18 cellular contexts compared by ENCODE assay signal in the genomic region with DNA sequence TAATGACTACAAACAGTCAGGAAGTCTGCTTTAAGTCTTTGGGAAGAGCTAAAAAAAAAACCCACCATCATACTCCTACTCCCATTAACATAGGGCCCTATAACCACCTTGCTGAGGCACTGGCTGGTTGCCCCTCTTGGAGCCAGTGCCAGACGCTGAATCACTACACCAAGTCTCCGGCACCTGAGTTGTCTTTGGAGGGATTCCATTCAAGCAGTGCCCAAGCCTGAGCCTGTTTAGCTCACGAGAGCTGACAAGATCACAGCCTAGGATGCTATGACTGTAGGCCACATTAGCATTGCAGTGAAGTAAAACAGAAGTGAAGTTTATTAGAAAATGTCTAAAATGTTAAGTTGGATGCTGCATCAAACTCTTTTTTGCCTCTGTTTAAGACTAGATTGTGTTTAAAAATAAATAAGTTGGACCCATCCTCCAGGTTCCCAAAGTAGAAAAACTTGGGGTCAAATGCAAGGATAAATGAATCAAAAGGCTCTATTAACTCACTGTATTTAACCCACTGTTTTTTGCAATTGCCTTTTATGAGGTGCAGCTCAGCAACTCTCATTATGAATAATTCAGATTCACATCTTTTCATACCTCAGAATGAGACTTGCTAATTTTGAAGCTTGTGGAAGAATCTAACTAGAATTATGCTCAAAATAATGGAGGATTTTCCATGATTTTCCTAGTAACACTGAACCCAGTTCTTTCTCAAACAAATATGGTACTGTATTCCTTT.
DNase-seq lines count a peak whose midpoint lies in the region; ATAC-seq, FAIRE-seq and TF ChIP-seq lines count a peak whose summit lies in the region.
"Had no signal": no experiment of that assay in that cellular context is flagged by ENCODE, and none has a peak within 500 bp of the region (broad histone marks: within the 10 kb centered on the region; RNA-seq: fewer than 3 reads in every experiment).

No MANE protein-coding gene starts in this region.

- ATAC-seq in activated T-cell treated with anti-CD3 and anti-CD28 coated beads, Interleukin-2, amount 50 U/mL, for 72 hours (replicated peaks in 1 of 2) = peak; percentile 62 to 65
- peak; percentile 45 for ATAC-seq in stimulated activated naive CD8-positive, alpha-beta T cell treated with anti-CD3 and anti-CD28 coated beads, Interleukin-15, Interleukin-2, amounts not matched to agents 100 U/mL and 50 U/mL, for 24 hours
- ATAC-seq: left lung had no signal

- H3K36me3 Mint-ChIP-seq in activated T-cell treated with anti-CD3 and anti-CD28 coated beads, Interleukin-2, amount 50 U/mL, for 72 hours (ENCODE audit: insufficient read depth in 2 of 2) = peaks cover 5 to 15% of the 10 kb centered on the region in 2 donors

- H3K4me2 ChIP-seq in OCI-LY3 (ENCODE audit: low read length) = peak overlapping the region; percentile 91

- POLR2A ChIA-PET in A673 (lab: Charles Lee; ENCODE audit: low non-redundant PET) = no interaction called here

- BruUV-seq in A673 (replicated peaks; lab: Mats Ljungman, UMichigan) = no TSS peak

- no peak overlapping the region for H2AFZ ChIP-seq in OCI-LY3 (ENCODE audit: low read depth, low read length)

- H3K79me2 ChIP-seq in OCI-LY3 (ENCODE audit: low read length) = peaks cover 100% of the 10 kb centered on the region

- peak overlapping the region; percentile 14 to 47 for H3K4me3 Mint-ChIP-seq in activated T-cell treated with anti-CD3 and anti-CD28 coated beads, Interleukin-2, amount 50 U/mL, for 72 hours
- H3K4me3 Mint-ChIP-seq: nephron had no signal

- peak overlapping the region; percentile 44 for H3K27ac Mint-ChIP-seq in activated T-cell treated with anti-CD3 and anti-CD28 coated beads, Interleukin-2, amount 50 U/mL, for 72 hours
- H3K27ac Mint-ChIP-seq: nephron had no signal

- H3K9me3 ChIP-seq in OCI-LY3 (ENCODE audit: insufficient read depth, low read length) (no peaks in the 10 kb centered on the region), esophagus muscularis mucosa (no peaks in the 10 kb centered on the region), A673 (ENCODE audit: low read depth, low read length, poor library complexity, severe bottlenecking) (no peaks in the 10 kb centered on the region)
- H3K9me3 ChIP-seq: adrenal gland, left lung had no signal

- TF ChIP-seq POLR2A in esophagus muscularis mucosa (IDR thresholded peaks at IDR 0.05; ENCODE audit: low read depth) = no peak
- TF ChIP-seq POLR2A in GM12891 (IDR thresholded peaks at IDR 0.05; ENCODE audit: low read depth, low read length) = no peak

- no peaks in the 10 kb centered on the region for H3K9me3 Mint-ChIP-seq in activated T-cell treated with anti-CD3 and anti-CD28 coated beads, Interleukin-2, amount 50 U/mL, for 72 hours
- H3K9me3 Mint-ChIP-seq: nephron had no signal

- peaks cover 83% of the 10 kb centered on the region for H4K20me1 ChIP-seq in OCI-LY3 (ENCODE audit: insufficient read depth, low read length)

- no peaks in the 10 kb centered on the region for H3K27me3 Mint-ChIP-seq in activated T-cell treated with anti-CD3 and anti-CD28 coated beads, Interleukin-2, amount 50 U/mL, for 72 hours (ENCODE audit: low read depth)

- peak overlapping the region; percentile 45 for H3K4me3 ChIP-seq in OCI-LY3 (ENCODE audit: low read length)
- no peak overlapping the region for H3K4me3 ChIP-seq in esophagus muscularis mucosa
- H3K4me3 ChIP-seq in A673 (ENCODE audit: low read depth, low read length, poor library complexity, severe bottlenecking) = no peak overlapping the region
- H3K4me3 ChIP-seq: adrenal gland, left lung had no signal

- no peak for DNase-seq in activated T-cell treated with anti-CD3 and anti-CD28 coated beads, Interleukin-2, amount 50 U/mL, for 72 hours
- DNase-seq in activated T-cell treated with anti-CD3 and anti-CD28 coated beads, Interleukin-2, amount 50 U/mL, for 48 hours = no peak
- DNase-seq in esophagus muscularis mucosa (ENCODE audit: extremely low spot score) (no peak), GM12891 (ENCODE audit: insufficient read length, low spot score) (no peak), A673 (ENCODE audit: low spot score) (no peak), foreskin melanocyte (no peak)
- no peak for DNase-seq in stimulated activated naive CD8-positive, alpha-beta T cell treated with anti-CD3 and anti-CD28 coated beads, Interleukin-15, Interleukin-2, amounts not matched to agents 100 U/mL and 50 U/mL, for 24 hours
- DNase-seq: activated CD8-positive, alpha-beta memory T cell treated with anti-CD3 and anti-CD28 coated beads for 24 hours; adrenal gland; cortex of kidney; DMS 273 treated with DMSO at 0.1 percent for 48 hours; hypothalamus; left lung; NCI-H1092; NCI-H2171; SHP77 treated with DMSO at 0.1 percent for 48 hours had no signal

- H3K4me1 ChIP-seq in OCI-LY3 (ENCODE audit: low read length) (peaks cover 98% of the 10 kb centered on the region), esophagus muscularis mucosa (peaks cover 26 to 94% (median 88%) of the 10 kb centered on the region in 4 donors), A673 (ENCODE audit: insufficient read depth, low read length, poor library complexity, severe bottlenecking) (no peaks in the 10 kb centered on the region)

- no peak for TF ChIP-seq CTCF in OCI-LY3 (IDR thresholded peaks at IDR 0.05; ENCODE audit: low read depth, low read length)
- TF ChIP-seq CTCF in esophagus muscularis mucosa (IDR thresholded peaks at IDR 0.05) = no peak
- TF ChIP-seq CTCF in A673 (conservative IDR thresholded peaks at IDR 0.05; ENCODE audit: low read depth, low read length) = no peak

- 52% methylated on average over 3 of the region's 3 CpGs for WGBS in esophagus muscularis mucosa

- no peak for TF ChIP-seq EP300 in esophagus muscularis mucosa (IDR thresholded peaks at IDR 0.05)

- H3K27ac ChIP-seq in OCI-LY3 (ENCODE audit: low read length) (peak overlapping the region; percentile 95), esophagus muscularis mucosa (replicated peaks in 1 of 4) (peak overlapping the region; percentile 21 to 44 (median 36)), A673 (ENCODE audit: low read depth, low read length, poor library complexity, severe bottlenecking) (no peak overlapping the region)
- H3K27ac ChIP-seq: left lung had no signal

- intact Hi-C loops in esophagus muscularis mucosa (cut with DNase I) = loop anchor here (10.0 kb wide), 1 partner anchor 183 kb away; no protein-coding TSS in a partner anchor
- intact Hi-C loops in A673 (cut with micrococcal nuclease; ENCODE audit: unreplicated experiment) = no loop called here

- H3K9ac ChIP-seq in OCI-LY3 (ENCODE audit: low read length) = peak overlapping the region; percentile 62

- H3K27me3 ChIP-seq in OCI-LY3 (ENCODE audit: low read depth, low read length) (no peaks in the 10 kb centered on the region), esophagus muscularis mucosa (no peaks in the 10 kb centered on the region), A673 (replicated peaks; ENCODE audit: insufficient read depth, low read depth, low read length, poor library complexity) (no peaks in the 10 kb centered on the region)
- H3K27me3 ChIP-seq: adrenal gland, left lung had no signal

- H3K36me3 ChIP-seq in OCI-LY3 (replicated peaks; ENCODE audit: low read depth, low read length) (peaks cover 50% of the 10 kb centered on the region), esophagus muscularis mucosa (no peaks in the 10 kb centered on the region), A673 (ENCODE audit: insufficient read depth, low read length, poor library complexity, severe bottlenecking) (no peaks in the 10 kb centered on the region)
- H3K36me3 ChIP-seq: adrenal gland, left lung had no signal

- FAIRE-seq in GM12891 (lab: Jason Lieb, UNC) = no peak

- CTCF ChIA-PET in A673 (lab: Charles Lee) = no interaction called here

- H3K4me1 Mint-ChIP-seq in activated T-cell treated with anti-CD3 and anti-CD28 coated beads, Interleukin-2, amount 50 U/mL, for 72 hours (ENCODE audit: low read depth) = peaks cover 94% of the 10 kb centered on the region

TF ChIP-seq in GM12891, 5 proteins besides CTCF, POLR2A, EP300 and RAD21:
- no peak for TF ChIP-seq POLR2AphosphoS5 (IDR thresholded peaks at IDR 0.05; ENCODE audit: low read depth, low read length)
